Comparison of ENCODE assay signal across 8 cellular contexts in the genomic region with DNA sequence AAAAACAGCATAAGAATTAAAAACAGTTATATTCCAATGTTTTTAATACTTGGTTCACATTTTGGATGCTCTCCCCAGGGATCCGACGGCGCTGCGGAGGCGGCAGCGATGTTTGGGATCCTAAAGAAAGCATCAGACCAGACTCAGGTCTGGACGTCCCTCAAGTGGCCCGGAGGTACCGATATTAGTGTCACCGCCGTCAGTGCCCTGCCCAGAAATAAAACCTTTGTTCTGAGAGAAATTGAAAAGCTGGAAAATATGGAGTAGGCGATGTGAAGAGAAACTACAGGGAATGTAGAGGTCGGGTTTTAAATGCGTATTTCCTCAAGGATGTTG. TPM values are rescaled to one million over a fixed set of nuclear protein-coding genes. Genes with fewer than 3 reads are reported as not detected.
DNase-seq lines count a peak whose midpoint lies in the region; ATAC-seq and TF ChIP-seq lines count a peak whose summit lies in the region.

No MANE protein-coding gene starts in this region.

- peak overlapping the region; percentile 34; the same call in 1 of the 2 replicates for H3K9ac ChIP-seq in HUES64 (ENCODE audit: low read depth, low read length)

- peak overlapping the region; percentile 53 for H3K27ac Mint-ChIP-seq in chondrocyte (ENCODE audit: unreplicated experiment)

- H3K9me3 ChIP-seq in HUES64 (ENCODE audit: insufficient read depth, low read depth, low read length) (no peaks in the 10 kb centered on the region), mesodermal cell (ENCODE audit: control insufficient read depth, low read length) (no peaks in the 10 kb centered on the region)

- H3K27ac ChIP-seq in HUES64 (ENCODE audit: low read depth, low read length) (peak overlapping the region; percentile 61; the same call in 1 of the 2 replicates), mesodermal cell (ENCODE audit: low read depth, low read length, severe bottlenecking) (no peak overlapping the region)

- H3K36me3 ChIP-seq in HUES64 (ENCODE audit: insufficient read depth, low read length) (no peaks in the 10 kb centered on the region), mesodermal cell (ENCODE audit: control insufficient read depth, insufficient read depth, low read length) (no peaks in the 10 kb centered on the region)

- TF ChIP-seq CTCF in AG10803 (conservative IDR thresholded peaks at IDR 0.05; ENCODE audit: low read length) (no peak), chondrocyte (IDR thresholded peaks at IDR 0.05) (no peak)

- H3K4me3 ChIP-seq in AG10803 (ENCODE audit: low read length) = peak overlapping the region; percentile 70
- peak overlapping the region; percentile 80 for H3K4me3 ChIP-seq in HUES64 (ENCODE audit: low read length)
- peak overlapping the region; percentile 50 for H3K4me3 ChIP-seq in mesodermal cell (ENCODE audit: extremely low read depth, insufficient read depth, low read length, poor library complexity, severe bottlenecking)

- no peak for ATAC-seq in HG03342 (IDR thresholded peaks at IDR 0.05; ENCODE audit: unreplicated experiment)

- H3K36me3 Mint-ChIP-seq in chondrocyte (ENCODE audit: low read depth) = peaks cover under 1% of the 10 kb centered on the region

- H3K4me1 ChIP-seq in HUES64 (ENCODE audit: insufficient read depth, low read length) (peaks cover 42% of the 10 kb centered on the region), mesodermal cell (ENCODE audit: control insufficient read depth, insufficient read depth, low read length, poor library complexity, severe bottlenecking) (peaks cover 4% of the 10 kb centered on the region)

- peaks cover 42% of the 10 kb centered on the region for H3K27me3 ChIP-seq in HUES64 (ENCODE audit: insufficient read depth, low read length)

- peaks cover 3% of the 10 kb centered on the region for H3K27me3 Mint-ChIP-seq in chondrocyte (ENCODE audit: low read depth)

- peak overlapping the region; percentile 74 for H3K4me3 Mint-ChIP-seq in chondrocyte (ENCODE audit: unreplicated experiment)

- 1% methylated on average over 14 of the region's 14 CpGs for WGBS in HUES64
- 4 to 5% methylated on average over 14 of the region's 14 CpGs for WGBS in mesodermal cell (ENCODE audit: insufficient coverage in 2 of 2), 2 experiments

- H3K9me3 Mint-ChIP-seq in chondrocyte (ENCODE audit: low read depth) = no peaks in the 10 kb centered on the region

- no peak for DNase-seq in AG10803 (ENCODE audit: low read depth)
- DNase-seq in chondrocyte (ENCODE audit: low spot score) = no peak
- no peak for DNase-seq in NCI-H226
- DNase-seq in SW480 (ENCODE audit: low spot score) = no peak
- DNase-seq in iPS-NIHi11 (ENCODE audit: low spot score) = no peak

- H3K4me1 Mint-ChIP-seq in chondrocyte (ENCODE audit: low read depth) = peaks cover 29% of the 10 kb centered on the region

RNA-seq across cellular contexts. Expression of gene TBC1D8, which starts 0.6 kb away (rescaled TPM):
- polyA plus RNA-seq in HUES64 (2013, experiment 1 of 2) = 9.0 TPM
- polyA plus RNA-seq in HUES64 (2013, experiment 2 of 2) = 8.5 TPM
- total RNA-seq in chondrocyte = 6.2 to 8.2 TPM (median 7.3 TPM) in 3 replicates
- polyA plus RNA-seq in mesodermal cell (2013, experiment 1 of 2) = 3.5 TPM
- 3.1 TPM for polyA plus RNA-seq in mesodermal cell (2013, experiment 2 of 2)
